In genomic region chr19:53520547-53521372, GRCh38 we compare ENCODE assay signal across 9 cellular contexts.
DNase-seq lines count a peak whose midpoint lies in the region; ATAC-seq and FAIRE-seq lines count a peak whose summit lies in the region.
"Had no signal": no experiment of that assay in that cellular context is flagged by ENCODE, and none has a peak within 500 bp of the region (broad histone marks: within the 10 kb centered on the region; RNA-seq: fewer than 3 reads in every experiment).

No MANE protein-coding gene starts in this region.

- peak overlapping the region; percentile 99 for H3K27ac Mint-ChIP-seq in central memory CD8-positive, alpha-beta T cell (ENCODE audit: low read depth)

- ATAC-seq in HG03025 (IDR thresholded peaks at IDR 0.05; ENCODE audit: low FRiP score, unreplicated experiment) = peak; percentile 91
- peak; percentile 99 for ATAC-seq in central memory CD8-positive, alpha-beta T cell (replicated peaks; ENCODE audit: extremely low read depth, poor library complexity, severe bottlenecking)

- no peaks in the 10 kb centered on the region for H3K27me3 Mint-ChIP-seq in central memory CD8-positive, alpha-beta T cell

- peaks cover 16% of the 10 kb centered on the region for H3K36me3 Mint-ChIP-seq in central memory CD8-positive, alpha-beta T cell (ENCODE audit: insufficient read depth)

- FAIRE-seq in islet of Langerhans (lab: Jason Lieb, UNC) = peak; percentile 98
- FAIRE-seq: A204.1 had no signal

- H3K4me1 Mint-ChIP-seq in central memory CD8-positive, alpha-beta T cell = peaks cover 13% of the 10 kb centered on the region

- DNase-seq in NCI-H1105 treated with DMSO at 0.1 percent for 48 hours (lab: John Stamatoyannopoulos, UW) (peak; percentile 0), NCI-H1105 (lab: John Stamatoyannopoulos, UW) (no peak), NCI-H2107 treated with DMSO at 0.1 percent for 48 hours (lab: John Stamatoyannopoulos, UW; ENCODE audit: unreplicated experiment) (peak; percentile 94)
- DNase-seq in activated CD4-positive, CD25-positive, alpha-beta regulatory T cell (lab: John Stamatoyannopoulos, UW) = peak; percentile 56 to 81 (median 68)
- peak; percentile 58 to 78 for DNase-seq in central memory CD8-positive, alpha-beta T cell (ENCODE audit: low spot score in 2 of 2)
- DNase-seq in stimulated activated CD4-positive, alpha-beta T cell treated with anti-CD3 and anti-CD28 coated beads, Interleukin-12 subunit alpha, Interleukin-12 subunit beta, amount 100 ng/mL, for 24 hours (ENCODE audit: low read depth in 2 of 2) = peak; percentile 75

- H3K9me3 Mint-ChIP-seq in central memory CD8-positive, alpha-beta T cell = peaks cover 17% of the 10 kb centered on the region

- H3K4me3 Mint-ChIP-seq in central memory CD8-positive, alpha-beta T cell = peak overlapping the region; percentile 100
